ENCODE assay signal across 1 cellular context in genomic region chr14:23638414-23639047, GRCh38.
TF ChIP-seq lines count a peak whose summit lies in the region.

No MANE protein-coding gene starts in this region.

TF ChIP-seq in HepG2, 621 proteins besides CTCF, POLR2A, EP300 and RAD21 (continues in another document):
- TF ChIP-seq TBX3 (IDR thresholded peaks at IDR 0.05; ENCODE audit: borderline replicate concordance) (no peak), DNMT3B (CRISPR knock-in tag; conservative IDR thresholded peaks at IDR 0.05) (peak; percentile 82), POLR2AphosphoS2 (IDR thresholded peaks at IDR 0.05; ENCODE audit: low read depth, low read length) (peak; percentile 98), PAWR (CRISPR knock-in tag; IDR thresholded peaks at IDR 0.05; ENCODE audit: borderline replicate concordance) (peak; percentile 9; the same call in 1 of the 2 replicates), ZNF160 (CRISPR knock-in tag; IDR thresholded peaks at IDR 0.05) (no peak), NFE2L1 (CRISPR knock-in tag; IDR thresholded peaks at IDR 0.05; ENCODE audit: borderline replicate concordance) (no peak), CBFB (CRISPR knock-in tag; IDR thresholded peaks at IDR 0.05) (peak; percentile 12; the same call in 1 of the 2 replicates), ZBTB8A (CRISPR knock-in tag; IDR thresholded peaks at IDR 0.05; ENCODE audit: borderline replicate concordance, low read depth) (peak; percentile 77), ZFP62 (CRISPR knock-in tag; IDR thresholded peaks at IDR 0.05) (no peak), WIZ (CRISPR knock-in tag; IDR thresholded peaks at IDR 0.05) (no peak), E2F5 (CRISPR knock-in tag; conservative IDR thresholded peaks at IDR 0.05) (peak; percentile 56; the same call in 1 of the 2 replicates), BRF2 (CRISPR knock-in tag; IDR thresholded peaks at IDR 0.05) (peak; percentile 95; the same call in 1 of the 2 replicates), DMAP1 (CRISPR knock-in tag; IDR thresholded peaks at IDR 0.05) (no peak), TGIF2 (CRISPR knock-in tag; IDR thresholded peaks at IDR 0.05) (peak; percentile 70; the same call in 1 of the 2 replicates), KDM3A (CRISPR knock-in tag; IDR thresholded peaks at IDR 0.05; ENCODE audit: low read depth) (no peak), ZNF343 (CRISPR knock-in tag; IDR thresholded peaks at IDR 0.05) (peak; percentile 47; the same call in 1 of the 2 replicates), NONO (IDR thresholded peaks at IDR 0.05) (no peak), NONO (CRISPR knock-in tag; conservative IDR thresholded peaks at IDR 0.05) (no peak), MBNL3 (CRISPR knock-in tag; conservative IDR thresholded peaks at IDR 0.05) (peak; percentile 92; the same call in 1 of the 2 replicates), TMF1 (CRISPR knock-in tag; IDR thresholded peaks at IDR 0.05; ENCODE audit: low read depth) (peak; percentile 76; the same call in 1 of the 2 replicates), ZNF770 (CRISPR knock-in tag; IDR thresholded peaks at IDR 0.05) (no peak), ARNT (IDR thresholded peaks at IDR 0.05) (no peak), SSRP1 (CRISPR knock-in tag; IDR thresholded peaks at IDR 0.05) (peak; percentile 62; the same call in 1 of the 2 replicates), MAF1 (CRISPR knock-in tag; IDR thresholded peaks at IDR 0.05; ENCODE audit: borderline replicate concordance) (no peak), ATF2 (CRISPR knock-in tag; IDR thresholded peaks at IDR 0.05) (no peak; the same call in 1 of the 2 replicates), ZNF101 (CRISPR knock-in tag; IDR thresholded peaks at IDR 0.05; ENCODE audit: borderline replicate concordance, low read depth) (0 out of 2 replicates have a peak, but pooled peaks have one; percentile 44), ZNF276 (CRISPR knock-in tag; IDR thresholded peaks at IDR 0.05; ENCODE audit: low read depth) (no peak), MZF1 (CRISPR knock-in tag; IDR thresholded peaks at IDR 0.05; ENCODE audit: borderline replicate concordance) (no peak), U2AF2 (IDR thresholded peaks at IDR 0.05; ENCODE audit: low read depth, low read length) (peak; percentile 30; the same call in 1 of the 2 replicates), TRIM22 (IDR thresholded peaks at IDR 0.05) (no peak), ZNF652 (CRISPR knock-in tag; IDR thresholded peaks at IDR 0.05; ENCODE audit: borderline replicate concordance, low read depth) (peak; percentile 38; the same call in 1 of the 2 replicates), MAFF (IDR thresholded peaks at IDR 0.05; ENCODE audit: low read depth, low read length) (0 out of 2 replicates have a peak, but pooled peaks have one; percentile 15), ZNF567 (CRISPR knock-in tag; IDR thresholded peaks at IDR 0.05; ENCODE audit: borderline replicate concordance) (peak; percentile 51; the same call in 1 of the 2 replicates), RARA (CRISPR knock-in tag; IDR thresholded peaks at IDR 0.05) (no peak), ZNF326 (CRISPR knock-in tag; IDR thresholded peaks at IDR 0.05; ENCODE audit: borderline replicate concordance) (no peak; the same call in 1 of the 2 replicates), ZNF7 (CRISPR knock-in tag; IDR thresholded peaks at IDR 0.05) (peak; percentile 4; the same call in 1 of the 2 replicates), ZNF333 (CRISPR knock-in tag; IDR thresholded peaks at IDR 0.05; ENCODE audit: borderline replicate concordance) (no peak), ZNF674 (CRISPR knock-in tag; IDR thresholded peaks at IDR 0.05; ENCODE audit: low read depth) (0 out of 2 replicates have a peak, but pooled peaks have one; percentile 84), TCF7 (IDR thresholded peaks at IDR 0.05; ENCODE audit: low read depth) (no peak; the same call in 1 of the 2 replicates), RFX5 (IDR thresholded peaks at IDR 0.05; ENCODE audit: low read depth, low read length) (peak; percentile 69; the same call in 1 of the 2 replicates), IRX3 (CRISPR knock-in tag; IDR thresholded peaks at IDR 0.05; ENCODE audit: borderline replicate concordance, low read depth) (peak; percentile 81; the same call in 1 of the 2 replicates), KAT2B (IDR thresholded peaks at IDR 0.05; ENCODE audit: borderline replicate concordance, low read depth, low read length) (no peak), ZKSCAN8 (CRISPR knock-in tag; IDR thresholded peaks at IDR 0.05; ENCODE audit: borderline replicate concordance) (no peak), RNF2 (conservative IDR thresholded peaks at IDR 0.05; ENCODE audit: low read depth) (no peak), HHEX (CRISPR knock-in tag; IDR thresholded peaks at IDR 0.05) (peak; percentile 32; the same call in 1 of the 2 replicates), ATF1 (CRISPR knock-in tag; IDR thresholded peaks at IDR 0.05) (no peak), CHD2 (IDR thresholded peaks at IDR 0.05; ENCODE audit: low read depth, low read length) (peak; percentile 63; the same call in 1 of the 2 replicates), HNRNPK (IDR thresholded peaks at IDR 0.05; ENCODE audit: low read depth, low read length, poor library complexity, severe bottlenecking) (no peak), TAF1 (CRISPR knock-in tag; IDR thresholded peaks at IDR 0.05) (peak; percentile 40; the same call in 1 of the 2 replicates), RCOR2 (CRISPR knock-in tag; IDR thresholded peaks at IDR 0.05) (peak; percentile 52; the same call in 1 of the 2 replicates), FOXK1 (CRISPR knock-in tag; IDR thresholded peaks at IDR 0.05; ENCODE audit: borderline replicate concordance, low read depth) (no peak), ZNF512 (CRISPR knock-in tag; IDR thresholded peaks at IDR 0.05) (no peak)
- TF ChIP-seq, protein P1, sequence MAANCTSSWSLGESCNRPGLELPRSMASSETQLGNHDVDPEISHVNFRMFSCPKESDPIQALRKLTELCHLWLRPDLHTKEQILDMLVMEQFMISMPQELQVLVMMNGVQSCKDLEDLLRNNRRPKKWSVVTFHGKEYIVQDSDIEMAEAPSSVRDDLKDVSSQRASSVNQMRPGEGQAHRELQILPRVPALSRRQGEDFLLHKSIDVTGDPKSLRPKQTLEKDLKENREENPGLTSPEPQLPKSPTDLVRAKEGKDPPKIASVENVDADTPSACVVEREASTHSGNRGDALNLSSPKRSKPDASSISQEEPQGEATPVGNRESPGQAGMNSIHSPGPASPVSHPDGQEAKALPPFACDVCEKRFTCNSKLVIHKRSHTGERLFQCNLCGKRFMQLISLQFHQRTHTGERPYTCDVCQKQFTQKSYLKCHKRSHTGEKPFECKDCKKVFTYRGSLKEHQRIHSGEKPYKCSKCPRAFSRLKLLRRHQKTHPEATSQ (CRISPR knock-in tag; IDR thresholded peaks at IDR 0.05; ENCODE audit: borderline replicate concordance) = peak; percentile 87; the same call in 1 of the 2 replicates
- TF ChIP-seq, protein P2, sequence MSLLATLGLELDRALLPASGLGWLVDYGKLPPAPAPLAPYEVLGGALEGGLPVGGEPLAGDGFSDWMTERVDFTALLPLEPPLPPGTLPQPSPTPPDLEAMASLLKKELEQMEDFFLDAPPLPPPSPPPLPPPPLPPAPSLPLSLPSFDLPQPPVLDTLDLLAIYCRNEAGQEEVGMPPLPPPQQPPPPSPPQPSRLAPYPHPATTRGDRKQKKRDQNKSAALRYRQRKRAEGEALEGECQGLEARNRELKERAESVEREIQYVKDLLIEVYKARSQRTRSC (CRISPR knock-in tag; IDR thresholded peaks at IDR 0.05; ENCODE audit: low read depth) = peak; percentile 14; the same call in 1 of the 2 replicates
- TF ChIP-seq, protein P3, sequence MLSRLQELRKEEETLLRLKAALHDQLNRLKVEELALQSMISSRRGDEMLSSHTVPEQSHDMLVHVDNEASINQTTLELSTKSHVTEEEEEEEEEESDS (CRISPR knock-in tag; IDR thresholded peaks at IDR 0.05; ENCODE audit: borderline replicate concordance) = peak; percentile 76; the same call in 1 of the 2 replicates
- TF ChIP-seq, protein P4, sequence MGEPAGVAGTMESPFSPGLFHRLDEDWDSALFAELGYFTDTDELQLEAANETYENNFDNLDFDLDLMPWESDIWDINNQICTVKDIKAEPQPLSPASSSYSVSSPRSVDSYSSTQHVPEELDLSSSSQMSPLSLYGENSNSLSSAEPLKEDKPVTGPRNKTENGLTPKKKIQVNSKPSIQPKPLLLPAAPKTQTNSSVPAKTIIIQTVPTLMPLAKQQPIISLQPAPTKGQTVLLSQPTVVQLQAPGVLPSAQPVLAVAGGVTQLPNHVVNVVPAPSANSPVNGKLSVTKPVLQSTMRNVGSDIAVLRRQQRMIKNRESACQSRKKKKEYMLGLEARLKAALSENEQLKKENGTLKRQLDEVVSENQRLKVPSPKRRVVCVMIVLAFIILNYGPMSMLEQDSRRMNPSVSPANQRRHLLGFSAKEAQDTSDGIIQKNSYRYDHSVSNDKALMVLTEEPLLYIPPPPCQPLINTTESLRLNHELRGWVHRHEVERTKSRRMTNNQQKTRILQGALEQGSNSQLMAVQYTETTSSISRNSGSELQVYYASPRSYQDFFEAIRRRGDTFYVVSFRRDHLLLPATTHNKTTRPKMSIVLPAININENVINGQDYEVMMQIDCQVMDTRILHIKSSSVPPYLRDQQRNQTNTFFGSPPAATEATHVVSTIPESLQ (CRISPR knock-in tag; conservative IDR thresholded peaks at IDR 0.05) = peak; percentile 78; the same call in 1 of the 2 replicates
